24 cellular contexts compared by ENCODE assay signal in genomic region chr17:39954876-39955275, GRCh38. TPM values are rescaled to one million over a fixed set of nuclear protein-coding genes. Genes with fewer than 3 reads are reported as not detected.
"Had no signal": no experiment of that assay in that cellular context is flagged by ENCODE, and none has a peak within 500 bp of the region (broad histone marks: within the 10 kb centered on the region; RNA-seq: fewer than 3 reads in every experiment).

No MANE protein-coding gene starts in this region.

- H3K4me3 Mint-ChIP-seq: activated naive CD4-positive, alpha-beta T cell treated with anti-CD3 and anti-CD28 coated beads, Interleukin-2, amount 10 ng/mL, durations not matched to agents 7 days and 5 days; dendritic cell treated with granulocyte-macrophage colony-stimulating factor and Interleukin-4, amounts not matched to agents 40 ng/mL and 50 ng/mL, for 4 days; natural killer cell treated with Interleukin-12 subunit alpha and Interleukin-12 subunit beta and Interleukin-15 and Interleukin-18, amount 100 ng/mL, for 72 hours; stimulated activated naive CD8-positive, alpha-beta T cell treated with anti-CD3 and anti-CD28 coated beads, Interleukin-15, Interleukin-2, amounts not matched to agents 100 ng/mL and 50 ng/mL, for 24 hours had no signal

- H3K4me3 ChIP-seq: left ventricle myocardium inferior, mucosa of descending colon, prostate gland, suprapubic skin, upper lobe of left lung had no signal

- DNase-seq: activated naive CD4-positive, alpha-beta T cell treated with anti-CD3 and anti-CD28 coated beads, Interleukin-2, amount 10 ng/mL, durations not matched to agents 7 days and 5 days; effector memory CD4-positive, alpha-beta T cell; foreskin keratinocyte; glutamatergic neuron; hypothalamus; left ventricle myocardium inferior; mucosa of descending colon; nucleus accumbens; right cardiac atrium; small intestine; stimulated activated CD4-positive, alpha-beta T cell treated with anti-CD3 and anti-CD28 coated beads, Interleukin-4, amount 100 ng/mL, for 4 hours; stimulated activated CD8-positive, alpha-beta memory T cell treated with anti-CD3 and anti-CD28 coated beads, Interleukin-4, amount 100 ng/mL, for 48 hours; T-helper 9 cell; upper lobe of left lung had no signal

- ATAC-seq: foreskin keratinocyte; mucosa of descending colon; natural killer cell treated with Interleukin-12 subunit alpha and Interleukin-12 subunit beta and Interleukin-15 and Interleukin-18, amount 100 ng/mL, for 72 hours; right cardiac atrium had no signal

- H3K27me3 ChIP-seq: suprapubic skin, upper lobe of left lung had no signal

- H3K27ac ChIP-seq: foreskin keratinocyte, left ventricle myocardium inferior, prostate gland, suprapubic skin, upper lobe of left lung had no signal

- H3K9me3 ChIP-seq: left ventricle myocardium inferior, mucosa of descending colon, prostate gland, suprapubic skin, upper lobe of left lung had no signal

- H3K9me3 Mint-ChIP-seq: activated naive CD4-positive, alpha-beta T cell treated with anti-CD3 and anti-CD28 coated beads, Interleukin-2, amount 10 ng/mL, durations not matched to agents 7 days and 5 days; dendritic cell treated with granulocyte-macrophage colony-stimulating factor and Interleukin-4, amounts not matched to agents 40 ng/mL and 50 ng/mL, for 4 days; natural killer cell treated with Interleukin-12 subunit alpha and Interleukin-12 subunit beta and Interleukin-15 and Interleukin-18, amount 100 ng/mL, for 72 hours; stimulated activated naive CD8-positive, alpha-beta T cell treated with anti-CD3 and anti-CD28 coated beads, Interleukin-15, Interleukin-2, amounts not matched to agents 100 ng/mL and 50 ng/mL, for 24 hours had no signal

- H3K27ac Mint-ChIP-seq: activated naive CD4-positive, alpha-beta T cell treated with anti-CD3 and anti-CD28 coated beads, Interleukin-2, amount 10 ng/mL, durations not matched to agents 7 days and 5 days; dendritic cell treated with granulocyte-macrophage colony-stimulating factor and Interleukin-4, amounts not matched to agents 40 ng/mL and 50 ng/mL, for 4 days; natural killer cell treated with Interleukin-12 subunit alpha and Interleukin-12 subunit beta and Interleukin-15 and Interleukin-18, amount 100 ng/mL, for 72 hours; stimulated activated naive CD8-positive, alpha-beta T cell treated with anti-CD3 and anti-CD28 coated beads, Interleukin-15, Interleukin-2, amounts not matched to agents 100 ng/mL and 50 ng/mL, for 24 hours had no signal

- H3K36me3 ChIP-seq: left ventricle myocardium inferior, prostate gland, suprapubic skin, upper lobe of left lung had no signal

- H3K4me1 ChIP-seq: foreskin keratinocyte, prostate gland had no signal

- H3K27me3 Mint-ChIP-seq: natural killer cell treated with Interleukin-12 subunit alpha and Interleukin-12 subunit beta and Interleukin-15 and Interleukin-18, amount 100 ng/mL, for 72 hours; stimulated activated naive CD8-positive, alpha-beta T cell treated with anti-CD3 and anti-CD28 coated beads, Interleukin-15, Interleukin-2, amounts not matched to agents 100 ng/mL and 50 ng/mL, for 24 hours had no signal

- H3K36me3 Mint-ChIP-seq: activated naive CD4-positive, alpha-beta T cell treated with anti-CD3 and anti-CD28 coated beads, Interleukin-2, amount 10 ng/mL, durations not matched to agents 7 days and 5 days; natural killer cell treated with Interleukin-12 subunit alpha and Interleukin-12 subunit beta and Interleukin-15 and Interleukin-18, amount 100 ng/mL, for 72 hours had no signal

RNA-seq across cellular contexts. Expression of gene GSDMA, which starts 7.9 kb away (rescaled TPM):
- total RNA-seq: astrocyte, cerebellum, kidney epithelial cell had no signal
- polyA plus RNA-seq: right cardiac atrium had no signal

RNA-seq across cellular contexts. Expression of gene LRRC3C, which starts 27.3 kb away (rescaled TPM):
- total RNA-seq: astrocyte; bronchial epithelial cell; cerebellum; foreskin keratinocyte; kidney epithelial cell; left ventricle myocardium inferior; mucosa of descending colon; natural killer cell treated with Interleukin-12 subunit alpha and Interleukin-12 subunit beta and Interleukin-15 and Interleukin-18, amount 100 ng/mL, for 72 hours; prostate gland; right cardiac atrium; upper lobe of left lung had no signal
- polyA plus RNA-seq: adipose tissue, foreskin keratinocyte, right cardiac atrium, small intestine had no signal
